24 cellular contexts compared by ENCODE assay signal in the genomic region with DNA sequence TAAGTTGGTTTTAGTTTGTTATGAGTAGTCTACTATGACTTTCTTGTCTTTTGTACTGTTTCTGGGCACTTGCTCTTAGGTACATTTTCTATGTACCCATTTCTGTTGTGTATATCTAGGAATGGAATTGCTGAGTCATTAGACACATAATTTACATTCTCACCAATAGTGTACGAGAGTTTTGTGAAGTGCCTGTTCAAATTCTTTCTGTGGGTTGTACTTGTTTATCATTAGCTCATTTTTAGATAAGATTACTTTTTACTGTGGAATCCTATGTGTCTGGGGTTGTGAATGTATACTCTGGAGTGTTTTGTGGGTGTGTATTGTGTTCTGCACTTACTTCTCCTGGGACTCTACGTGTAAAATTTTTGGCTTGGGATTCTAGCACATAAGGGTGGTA. TPM values are rescaled to one million over a fixed set of nuclear protein-coding genes. Genes with fewer than 3 reads are reported as not detected.
A peak's percentile ranks its signal among the peaks of the same experiment; 100 is the strongest.
DNase-seq lines count a peak whose midpoint lies in the region; ATAC-seq, FAIRE-seq and TF ChIP-seq lines count a peak whose summit lies in the region.
"Had no signal": no experiment of that assay in that cellular context is flagged by ENCODE, and none has a peak within 500 bp of the region (broad histone marks: within the 10 kb centered on the region; RNA-seq: fewer than 3 reads in every experiment).

No MANE protein-coding gene starts in this region.

- ATAC-seq in Right ventricle myocardium superior (ENCODE audit: poor library complexity), result no peak
- ATAC-seq: gastrocnemius medialis, natural killer cell, pancreas, sciatic nerve had no signal

- no peaks in the 10 kb centered on the region for H3K36me3 Mint-ChIP-seq in activated naive CD4-positive, alpha-beta T cell treated with anti-CD3 and anti-CD28 coated beads, Interleukin-2, amount 50 U/mL, for 24 hours

- peaks cover 28% of the 10 kb centered on the region for H3K4me1 ChIP-seq in MM.1S (ENCODE audit: low read length)

- H3K27me3 Mint-ChIP-seq in activated naive CD4-positive, alpha-beta T cell treated with anti-CD3 and anti-CD28 coated beads, Interleukin-2, amount 50 U/mL, for 24 hours, result no peaks in the 10 kb centered on the region

- no peak overlapping the region for H3K4me2 ChIP-seq in MM.1S (ENCODE audit: low read depth, low read length)
- H3K4me2 ChIP-seq: PC-9 had no signal

- no peaks in the 10 kb centered on the region for H4K20me1 ChIP-seq in MM.1S (ENCODE audit: insufficient read depth, low read length)

- H3F3A ChIP-seq in MM.1S (ENCODE audit: insufficient read depth, low read length), result peaks cover 12% of the 10 kb centered on the region

- peaks cover 17% of the 10 kb centered on the region for H3K4me1 Mint-ChIP-seq in activated naive CD4-positive, alpha-beta T cell treated with anti-CD3 and anti-CD28 coated beads, Interleukin-2, amount 50 U/mL, for 24 hours

- intact Hi-C loops in Right ventricle myocardium superior (cut with DNase I), result no loop called here

- no peaks in the 10 kb centered on the region for H3K9me3 ChIP-seq in MM.1S (replicated peaks; ENCODE audit: insufficient read depth, low read length)
- H3K9me3 ChIP-seq: gastrocnemius medialis, pancreas, SJSA1, suprapubic skin had no signal

- no peak overlapping the region for H3K27ac ChIP-seq in MM.1S (ENCODE audit: low read length)
- H3K27ac ChIP-seq: C4-2B, gastrocnemius medialis, pancreas, PC-9, SJSA1, suprapubic skin, VCaP had no signal

- no peak for DNase-seq in activated naive CD4-positive, alpha-beta T cell treated with anti-CD3 and anti-CD28 coated beads, Interleukin-2, amount 50 U/mL, for 16 hours
- DNase-seq in MM.1S (no peak), bronchial epithelial cell (ENCODE audit: low read depth) (peak; percentile 71), renal cortical epithelial cell (ENCODE audit: low read depth) (peak; percentile 27), Right ventricle myocardium superior (no peak), globus pallidus (ENCODE audit: low spot score) (no peak), NCI-H510A (lab: John Stamatoyannopoulos, UW) (no peak)
- DNase-seq: activated T-cell treated with anti-CD3 and anti-CD28 coated beads, Interleukin-2, amount 50 U/mL, for 48 hours; dermis blood vessel endothelial cell; DMS153; gastrocnemius medialis; MG63; natural killer cell; pancreas; PC-9 had no signal

- no peaks in the 10 kb centered on the region for H3K36me3 ChIP-seq in MM.1S (replicated peaks; ENCODE audit: insufficient read depth, low read length)
- no peaks in the 10 kb centered on the region for H3K36me3 ChIP-seq in bronchial epithelial cell (ENCODE audit: control insufficient read depth, insufficient read depth, low read length)
- H3K36me3 ChIP-seq: gastrocnemius medialis, MG63, pancreas, SJSA1, suprapubic skin had no signal

- H3K9me3 Mint-ChIP-seq in activated naive CD4-positive, alpha-beta T cell treated with anti-CD3 and anti-CD28 coated beads, Interleukin-2, amount 50 U/mL, for 24 hours, result no peaks in the 10 kb centered on the region

- H3K4me3 Mint-ChIP-seq in activated naive CD4-positive, alpha-beta T cell treated with anti-CD3 and anti-CD28 coated beads, Interleukin-2, amount 50 U/mL, for 24 hours, result no peak overlapping the region
- H3K4me3 Mint-ChIP-seq: natural killer cell had no signal

- no peak for FAIRE-seq in bronchial epithelial cell (lab: Jason Lieb, UNC)
- FAIRE-seq: GM12892, pancreas had no signal

- no peak for TF ChIP-seq CTCF in MM.1S (IDR thresholded peaks at IDR 0.05; ENCODE audit: low read length)
- no peak for TF ChIP-seq CTCF in bronchial epithelial cell (IDR thresholded peaks at IDR 0.05; ENCODE audit: insufficient read depth, low read length, severe bottlenecking)

- no peak overlapping the region for H3K9ac ChIP-seq in MM.1S (ENCODE audit: low read length)

- H3K79me2 ChIP-seq in MM.1S (ENCODE audit: low read length), result no peaks in the 10 kb centered on the region

- peak overlapping the region; percentile 27 for H3K27ac Mint-ChIP-seq in activated naive CD4-positive, alpha-beta T cell treated with anti-CD3 and anti-CD28 coated beads, Interleukin-2, amount 50 U/mL, for 24 hours
- H3K27ac Mint-ChIP-seq: activated naive CD4-positive, alpha-beta T cell treated with anti-CD3 and anti-CD28 coated beads, Interleukin-2, amount 50 U/mL, for 72 hours; natural killer cell had no signal

- no peaks in the 10 kb centered on the region for H3K9me2 ChIP-seq in MM.1S (replicated peaks; ENCODE audit: insufficient read depth, low read length)

- no peaks in the 10 kb centered on the region for H3K27me3 ChIP-seq in MM.1S (replicated peaks; ENCODE audit: insufficient read depth, low read length)
- no peaks in the 10 kb centered on the region for H3K27me3 ChIP-seq in bronchial epithelial cell (ENCODE audit: control insufficient read depth, insufficient read depth, low read length)
- H3K27me3 ChIP-seq: gastrocnemius medialis, MG63, pancreas, SJSA1, suprapubic skin had no signal

- H3K4me3 ChIP-seq in MM.1S (ENCODE audit: low read length) (no peak overlapping the region), bronchial epithelial cell (ENCODE audit: low read depth, low read length) (no peak overlapping the region)
- H3K4me3 ChIP-seq: gastrocnemius medialis, MG63, pancreas, PC-9, SJSA1, suprapubic skin had no signal

- H2AFZ ChIP-seq in MM.1S (ENCODE audit: low read length), result peak overlapping the region; percentile 17; the same call in 1 of the 2 replicates
- H2AFZ ChIP-seq: PC-9 had no signal

RNA-seq across cellular contexts. Expression of gene CD28, which starts 36.6 kb away (rescaled TPM):
- not detected in 2 replicates for total RNA-seq in bronchial epithelial cell
- total RNA-seq in renal cortical epithelial cell, result not detected in 2 replicates
- 0.75 TPM for total RNA-seq in Right ventricle myocardium superior
- total RNA-seq: kidney epithelial cell, PC-9, SJSA1 had no signal

Comparison
In these comparisons a context has a peak if more than half of its experiments do, and no peak if none do; other contexts are left out.
1. DNase-seq: peak in bronchial epithelial cell (single experiment) and renal cortical epithelial cell (single experiment); none in activated naive CD4-positive, alpha-beta T cell treated with anti-CD3 and anti-CD28 coated beads, Interleukin-2, amount 50 U/mL, for 16 hours (single experiment), MM.1S (single experiment), Right ventricle myocardium superior (single experiment), globus pallidus (single experiment) and NCI-H510A (single experiment).